17 cellular contexts compared by ENCODE assay signal in the genomic region with DNA sequence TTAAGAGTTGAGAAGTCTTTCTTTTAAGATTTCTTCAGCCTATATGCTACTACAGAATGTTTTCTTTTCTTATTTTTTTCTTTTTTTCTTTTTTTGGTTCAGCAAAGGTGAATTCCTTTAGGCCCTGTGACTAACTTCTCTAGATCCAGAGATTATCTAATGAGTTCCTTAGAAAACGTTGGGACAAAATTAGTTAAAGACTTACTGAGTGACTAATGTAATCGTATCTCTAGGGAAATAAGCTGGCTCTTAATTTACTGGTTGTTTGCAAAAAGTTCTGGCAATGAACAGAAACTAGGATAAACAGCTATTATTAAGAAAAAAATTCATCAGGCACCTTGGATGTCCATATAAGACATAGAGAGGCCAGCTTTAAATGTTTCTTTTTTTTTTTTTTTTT. TPM values are rescaled to one million over a fixed set of nuclear protein-coding genes. Genes with fewer than 3 reads are reported as not detected.
"Had no signal": no experiment of that assay in that cellular context is flagged by ENCODE, and none has a peak within 500 bp of the region (broad histone marks: within the 10 kb centered on the region; RNA-seq: fewer than 3 reads in every experiment).

No MANE protein-coding gene starts in this region.

- H3K27ac ChIP-seq: cardiac muscle cell, pancreas, tibial artery, vagina had no signal

- H3K9me3 ChIP-seq: pancreas, tibial artery, vagina had no signal

- H3K27me3 ChIP-seq: cardiac muscle cell, pancreas, tibial artery, vagina had no signal

- H3K36me3 ChIP-seq: cardiac muscle cell, pancreas, tibial artery, vagina had no signal

- H3K4me1 ChIP-seq: pancreas had no signal

- FAIRE-seq: colon, pancreas had no signal

- H3K4me3 ChIP-seq: cardiac muscle cell, pancreas, skin epidermis, tibial artery, vagina had no signal

- DNase-seq: activated CD4-positive, alpha-beta T cell treated with anti-CD3 and anti-CD28 coated beads, Interleukin-2, amount 50 U/mL, for 4 hours; activated CD4-positive, CD25-positive, alpha-beta regulatory T cell treated with anti-CD3 and anti-CD28 coated beads, Interleukin-2, amount 50 U/mL, for 72 hours; activated gamma-delta T cell treated with Interleukin-2 at 50 U/mL for 16 hours; activated naive CD8-positive, alpha-beta T cell treated with anti-CD3 and anti-CD28 coated beads for 36 hours; activated T-cell treated with anti-CD3 and anti-CD28 coated beads, Interleukin-2, amount 50 U/mL, for 48 hours; aorta; glutamatergic neuron; pancreas; SW 1271; tibial artery had no signal

- ATAC-seq: left lobe of liver; pancreas; stimulated activated effector memory CD8-positive, alpha-beta T cell treated with anti-CD3 and anti-CD28 coated beads, Interleukin-12 subunit alpha, Interleukin-12 subunit beta, amount 100 ng/mL, for 72 hours had no signal

RNA-seq across cellular contexts. Expression of a gene that starts 30.7 kb away (rescaled TPM):
- total RNA-seq: aorta, cardiac muscle cell, left lobe of liver, neural crest cell, pancreas, vagina had no signal
- polyA plus RNA-seq: aorta, cardiac muscle cell, pancreas had no signal
